24 cellular contexts compared by ENCODE assay signal in the genomic region with DNA sequence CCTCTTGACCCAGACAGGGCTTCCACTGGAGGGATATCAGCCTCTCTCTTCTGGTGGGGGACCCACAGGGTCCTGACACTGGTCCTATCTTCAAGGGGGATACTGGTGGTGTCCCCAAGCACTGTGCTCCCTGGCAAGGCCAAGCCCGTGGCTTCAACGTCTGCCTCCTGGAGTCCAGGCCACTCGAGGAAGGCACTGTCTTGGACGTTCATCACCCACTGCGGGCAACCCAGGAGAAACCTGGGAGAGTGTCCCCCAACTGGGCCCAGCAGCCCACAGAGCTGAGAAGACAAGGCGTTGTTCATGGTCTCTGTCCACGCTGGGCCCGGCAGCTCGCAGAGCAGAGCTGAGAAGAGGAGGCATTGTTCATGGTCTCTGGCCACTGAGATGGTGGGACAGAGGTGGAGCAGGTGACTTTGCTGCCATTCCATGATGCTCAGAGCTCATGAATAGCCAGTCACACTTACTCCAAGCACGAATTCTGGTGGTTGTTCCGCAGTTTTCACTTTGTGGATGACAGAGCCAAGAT. TPM values are rescaled to one million over a fixed set of nuclear protein-coding genes. Genes with fewer than 3 reads are reported as not detected.
DNase-seq lines count a peak whose midpoint lies in the region; ATAC-seq and TF ChIP-seq lines count a peak whose summit lies in the region.
"Had no signal": no experiment of that assay in that cellular context is flagged by ENCODE, and none has a peak within 500 bp of the region (broad histone marks: within the 10 kb centered on the region; RNA-seq: fewer than 3 reads in every experiment).

No MANE protein-coding gene starts in this region.

- H3K9ac ChIP-seq in H9 (ENCODE audit: extremely low read depth, insufficient read length, low read length) = no peak overlapping the region
- H3K9ac ChIP-seq: BLaER1 had no signal

- H4K5ac ChIP-seq in H9 (ENCODE audit: insufficient read length, low read depth, low read length) = no peak overlapping the region

- H3K4me2 ChIP-seq in H9 (ENCODE audit: insufficient read depth, insufficient read length, low read length) = no peak overlapping the region
- H3K4me2 ChIP-seq: BLaER1 had no signal

- H3K4me1 ChIP-seq in spleen (peaks cover 0 to 3% (median 0%) of the 10 kb centered on the region in 6 donors), H9 (ENCODE audit: insufficient read depth, low read length) (no peaks in the 10 kb centered on the region)
- H3K4me1 ChIP-seq: BLaER1, Caco-2 had no signal

- H3K27ac Mint-ChIP-seq in H9 = no peak overlapping the region

- H3K9me3 Mint-ChIP-seq in H9 = no peaks in the 10 kb centered on the region

- intact Hi-C loops in dorsolateral prefrontal cortex (cut with DNase I) (no loop called here), spleen (cut with DNase I; ENCODE audit: low total_unique reads) (no loop called here)

- no peaks in the 10 kb centered on the region for H3K23me2 ChIP-seq in H9 (ENCODE audit: insufficient read length, low read depth, low read length, poor library complexity, severe bottlenecking)

- TF ChIP-seq CTCF in dorsolateral prefrontal cortex (IDR thresholded peaks at IDR 0.05 in 54 of 56, conservative IDR thresholded peaks at IDR 0.05 in 2 of 56; ENCODE audit: low read depth in 1 of 56, partially characterized antibody in 56 of 56) = no peak
- TF ChIP-seq CTCF in spleen (IDR thresholded peaks at IDR 0.05 in 8 of 11, conservative IDR thresholded peaks at IDR 0.05 in 3 of 11) = no peak
- TF ChIP-seq CTCF in GM10266 (IDR thresholded peaks at IDR 0.05; ENCODE audit: control insufficient read depth, insufficient read depth, low read depth, missing control alignments) = no peak
- TF ChIP-seq CTCF in H9 (conservative IDR thresholded peaks at IDR 0.05) = no peak

- no peaks in the 10 kb centered on the region for H3K36me3 Mint-ChIP-seq in H9 (ENCODE audit: insufficient read depth in 1 of 3, low read depth in 3 of 3)
- H3K36me3 Mint-ChIP-seq: CD4-positive, alpha-beta memory T cell had no signal

- no peak overlapping the region for H3K4me3 ChIP-seq in dorsolateral prefrontal cortex
- H3K4me3 ChIP-seq in spleen = no peak overlapping the region
- H3K4me3 ChIP-seq: BLaER1, MG63 had no signal

- no peak overlapping the region for H2BK5ac ChIP-seq in H9 (ENCODE audit: insufficient read length, low read length)

- H3K56ac ChIP-seq in H9 (ENCODE audit: insufficient read length, low read depth, low read length) = no peak overlapping the region

- no peak for ATAC-seq in activated CD4-positive, CD25-positive, alpha-beta regulatory T cell treated with anti-CD3 and anti-CD28 coated beads, Interleukin-2, amount 50 U/mL, for 24 hours
- no peak for ATAC-seq in GM21529 (IDR thresholded peaks at IDR 0.05; ENCODE audit: unreplicated experiment)
- ATAC-seq: Panc1 had no signal

- no peak overlapping the region for H3K23ac ChIP-seq in H9 (ENCODE audit: insufficient read length, low read depth, low read length)

- H2AK5ac ChIP-seq in H9 (ENCODE audit: insufficient read length, low read length) = no peak overlapping the region

- H3K9me3 ChIP-seq in spleen (no peaks in the 10 kb centered on the region), H9 (ENCODE audit: control insufficient read depth, low read depth, low read length) (no peaks in the 10 kb centered on the region)
- H3K9me3 ChIP-seq: BLaER1, Caco-2, MG63 had no signal

- WGBS in spleen, 5 donors = 89 to 95% (median 91%) methylated on average over 6 to 11 of the region's 11 CpGs
- WGBS in H9 (ENCODE audit: extremely low coverage, insufficient read length, low lambda C conversion rate) = no CpG with 5 or more reads among the region's 11 CpGs

- H3K79me1 ChIP-seq in H9 (ENCODE audit: insufficient read depth, low read depth, low read length, poor library complexity, severe bottlenecking) = no peaks in the 10 kb centered on the region

- no peak overlapping the region for H2BK20ac ChIP-seq in H9 (ENCODE audit: low read depth, low read length, poor library complexity, severe bottlenecking)

- H3K27ac ChIP-seq in dorsolateral prefrontal cortex = no peak overlapping the region
- H3K27ac ChIP-seq in spleen = no peak overlapping the region
- H3K27ac ChIP-seq in H9 (ENCODE audit: insufficient read length, low read depth, low read length) = no peak overlapping the region
- H3K27ac ChIP-seq: 22Rv1, BLaER1 had no signal

- H4K20me1 ChIP-seq in H9 (ENCODE audit: control insufficient read depth, insufficient read depth, insufficient read length) = no peaks in the 10 kb centered on the region
- H4K20me1 ChIP-seq: BLaER1 had no signal

- H3K4me1 Mint-ChIP-seq in H9 = peaks cover 11 to 16% of the 10 kb centered on the region in 2 experiments
- H3K4me1 Mint-ChIP-seq: CD4-positive, alpha-beta memory T cell had no signal

- H4K8ac ChIP-seq in H9 (replicated peaks; ENCODE audit: insufficient read length, low read depth, low read length) = no peak overlapping the region

- H2BK15ac ChIP-seq in H9 (ENCODE audit: low read depth, low read length) = no peak overlapping the region

- no peak overlapping the region for H4K91ac ChIP-seq in H9 (ENCODE audit: insufficient read length, low read depth, low read length)

- H3K4me3 Mint-ChIP-seq in H9 = no peak overlapping the region
- H3K4me3 Mint-ChIP-seq: CD4-positive, alpha-beta memory T cell had no signal

- DNase-seq in activated CD4-positive, CD25-positive, alpha-beta regulatory T cell treated with anti-CD3 and anti-CD28 coated beads, Interleukin-2, amount 50 U/mL, for 72 hours = peak; percentile 15
- DNase-seq in dorsolateral prefrontal cortex (peak in 6 of 10 donors; percentile 15 to 28 (median 24)), mesenteric fat pad (ENCODE audit: low spot score) (peak; percentile 80), spleen (peak; percentile 50), GM10266 (ENCODE audit: extremely low spot score) (no peak), H9 (no peak)
- DNase-seq: ACHN; Caco-2; CD4-positive, alpha-beta memory T cell; DMS 273 treated with DMSO at 0.1 percent for 48 hours; DMS79 treated with DMSO at 0.1 percent for 48 hours; MG63; NCI-H1048; NCI-H1417 treated with DMSO at 0.1 percent for 48 hours; NCI-H187; NCI-H510A; NK-92 treated with Interleukin-12 subunit alpha and Interleukin-12 subunit beta, amount 100 ng/mL, for 24 hours had no signal

- H2BK120ac ChIP-seq in H9 (ENCODE audit: low read depth, low read length, poor library complexity, severe bottlenecking) = no peak overlapping the region

- no peak for TF ChIP-seq POLR2A in spleen (IDR thresholded peaks at IDR 0.05)

- no peak overlapping the region for H3K14ac ChIP-seq in H9 (ENCODE audit: insufficient read depth, low read length)

- H2BK12ac ChIP-seq in H9 (ENCODE audit: insufficient read length, low read depth, low read length) = no peak overlapping the region

- no peak overlapping the region for H2AFZ ChIP-seq in H9 (ENCODE audit: low read length)

- no peaks in the 10 kb centered on the region for H3K27me3 Mint-ChIP-seq in H9 (ENCODE audit: low read depth)

- no peaks in the 10 kb centered on the region for H3K36me3 ChIP-seq in spleen
- H3K36me3 ChIP-seq: BLaER1, MG63 had no signal

- H3K4ac ChIP-seq in H9 (ENCODE audit: low read depth, low read length) = no peak overlapping the region

- H3K18ac ChIP-seq in H9 (ENCODE audit: insufficient read length, low read depth, low read length) = no peak overlapping the region

- no peak overlapping the region for H3T11ph ChIP-seq in H9 (ENCODE audit: low read length)

- no peaks in the 10 kb centered on the region for H3K79me2 ChIP-seq in H9 (ENCODE audit: insufficient read depth, low read length)

- no peaks in the 10 kb centered on the region for H3K27me3 ChIP-seq in dorsolateral prefrontal cortex
- H3K27me3 ChIP-seq in spleen (replicated peaks in 1 of 7) = no peaks in the 10 kb centered on the region
- no peaks in the 10 kb centered on the region for H3K27me3 ChIP-seq in H9 (ENCODE audit: insufficient read depth, low read length)
- H3K27me3 ChIP-seq: BLaER1, MG63 had no signal

RNA-seq across cellular contexts. Expression of a gene that starts 37.5 kb away (rescaled TPM):
- total RNA-seq in dorsolateral prefrontal cortex = under 1 TPM in 5 of 120 experiments, not detected in 115; 0.10 to 0.58 (median 0.22) TPM
- 7.6 TPM for total RNA-seq in mesenteric fat pad
- total RNA-seq in spleen = 1 to 10 TPM in 6 of 7 donors, under 1 TPM in 1; 0.59 to 9.5 (median 1.5) TPM
- polyA plus RNA-seq in spleen = 1 to 10 TPM in 1 of 3 donors, under 1 TPM in 2; 0.14 to 3.1 (median 0.33) TPM
- total RNA-seq in H9 (2021) = not detected in 2 replicates
- total RNA-seq: CD4-positive, alpha-beta memory T cell; H4; LHCN-M2 had no signal
- polyA plus RNA-seq: CD4-positive, alpha-beta memory T cell had no signal

Comparison
In these comparisons a context has a peak if more than half of its experiments do, and no peak if none do; other contexts are left out.
1. DNase-seq: peak in activated CD4-positive, CD25-positive, alpha-beta regulatory T cell treated with anti-CD3 and anti-CD28 coated beads, Interleukin-2, amount 50 U/mL, for 72 hours (single experiment), dorsolateral prefrontal cortex (6 of 10), mesenteric fat pad (single experiment) and spleen (single experiment); none in GM10266 (single experiment) and H9 (single experiment).